25 cellular contexts compared by ENCODE assay signal in the genomic region with DNA sequence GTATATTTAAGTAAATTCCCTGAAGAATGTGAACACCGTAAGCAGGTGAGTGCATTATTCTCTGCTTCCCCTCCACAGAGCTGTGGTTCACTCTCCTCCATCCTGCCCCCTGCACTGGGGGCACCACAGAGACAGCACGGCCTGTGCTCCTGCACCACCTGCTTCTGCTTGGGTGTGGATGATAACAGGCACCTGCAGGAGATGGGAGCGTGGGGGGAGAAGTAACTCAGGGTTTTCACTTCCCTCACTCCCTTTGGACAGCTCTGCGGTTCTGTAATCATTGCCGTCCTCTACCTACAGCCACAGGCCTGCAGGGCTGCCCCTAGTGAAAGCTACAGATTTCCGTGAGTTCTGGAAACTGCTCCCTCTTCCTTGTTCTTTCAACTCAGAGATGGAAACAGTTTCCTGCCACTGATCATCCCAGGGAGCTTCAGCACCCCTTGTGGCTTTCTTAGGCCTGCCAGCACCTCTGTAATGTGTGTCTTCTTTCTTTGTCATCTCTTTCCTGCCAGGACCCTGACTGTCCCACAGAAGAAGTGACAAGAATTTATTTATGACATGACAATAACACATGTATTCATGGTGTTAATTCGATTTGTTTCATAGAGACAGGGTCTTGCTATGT. TPM values are rescaled to one million over a fixed set of nuclear protein-coding genes. Genes with fewer than 3 reads are reported as not detected.
DNase-seq lines count a peak whose midpoint lies in the region; ATAC-seq and TF ChIP-seq lines count a peak whose summit lies in the region.
"Had no signal": no experiment of that assay in that cellular context is flagged by ENCODE, and none has a peak within 500 bp of the region (broad histone marks: within the 10 kb centered on the region; RNA-seq: fewer than 3 reads in every experiment).

No MANE protein-coding gene starts in this region.

- no peaks in the 10 kb centered on the region for H3K4me1 ChIP-seq in esophagus muscularis mucosa
- H3K4me1 ChIP-seq: gastrocnemius medialis, SJSA1 had no signal

- H3K27me3 ChIP-seq in esophagus muscularis mucosa, result peaks cover 0 to 17% (median 2%) of the 10 kb centered on the region in 4 donors
- H3K27me3 ChIP-seq: SJSA1 had no signal

- H3K4me1 Mint-ChIP-seq in natural killer cell, result peaks cover 31 to 42% of the 10 kb centered on the region in 2 donors
- peaks cover 30 to 35% of the 10 kb centered on the region in 2 donors for H3K4me1 Mint-ChIP-seq in natural killer cell treated with Interleukin-12 subunit alpha and Interleukin-12 subunit beta and Interleukin-15 and Interleukin-18, amount 100 ng/mL, for 72 hours (ENCODE audit: low read depth in 2 of 2)
- peaks cover 33% of the 10 kb centered on the region for H3K4me1 Mint-ChIP-seq in T-helper 17 cell
- peaks cover 3% of the 10 kb centered on the region for H3K4me1 Mint-ChIP-seq in T-helper 2 cell treated with Interferon-gamma antibody and Interleukin-4, amounts not matched to agents 5 μg/mL and 100 μg/mL, for 36 hours (ENCODE audit: low read depth)
- H3K4me1 Mint-ChIP-seq: mesothelial cell of epicardium had no signal

- no peak overlapping the region for H3K4me3 Mint-ChIP-seq in natural killer cell
- H3K4me3 Mint-ChIP-seq in natural killer cell treated with Interleukin-12 subunit alpha and Interleukin-12 subunit beta and Interleukin-15 and Interleukin-18, amount 100 ng/mL, for 72 hours, result no peak overlapping the region
- no peak overlapping the region for H3K4me3 Mint-ChIP-seq in T-helper 17 cell
- no peak overlapping the region for H3K4me3 Mint-ChIP-seq in T-helper 2 cell treated with Interferon-gamma antibody and Interleukin-4, amounts not matched to agents 5 μg/mL and 100 μg/mL, for 36 hours
- H3K4me3 Mint-ChIP-seq: activated CD8-positive, alpha-beta memory T cell treated with anti-CD3 and anti-CD28 coated beads, Interleukin-2, amount 10 ng/mL, durations not matched to agents 7 days and 5 days; brain; mesothelial cell of epicardium had no signal

- 68% methylated on average over 7 of the region's 7 CpGs for WGBS in esophagus muscularis mucosa

- DNase-seq in natural killer cell, result no peak
- no peak for DNase-seq in natural killer cell treated with Interleukin-12 subunit alpha and Interleukin-12 subunit beta and Interleukin-15 and Interleukin-18, amount 100 ng/mL, for 72 hours (ENCODE audit: low spot score)
- DNase-seq in T-helper 17 cell, result no peak
- peak; percentile 47 for DNase-seq in esophagus muscularis mucosa (ENCODE audit: extremely low spot score)
- DNase-seq in anterior cingulate cortex (lab: John Stamatoyannopoulos, UW), result no peak
- DNase-seq in T-helper 2 cell treated with Interferon-gamma antibody and Interleukin-4, amounts not matched to agents 5 μg/mL and 100 μg/mL, for 36 hours (ENCODE audit: low spot score), result no peak
- DNase-seq in DMS153 (lab: John Stamatoyannopoulos, UW), result no peak
- DNase-seq: activated CD8-positive, alpha-beta memory T cell treated with anti-CD3 and anti-CD28 coated beads, Interleukin-2, amount 10 ng/mL, durations not matched to agents 7 days and 5 days; C1 segment of cervical spinal cord; gastrocnemius medialis; GM23248; left cardiac atrium; NCI-H1417 treated with DMSO at 0.1 percent for 48 hours; NCI-H2171; NCI-H526 treated with DMSO at 0.1 percent for 48 hours; OCI-M1; small intestine; stimulated activated CD4-positive, alpha-beta T cell treated with anti-CD3 and anti-CD28 coated beads, Interleukin-4, amount 100 ng/mL, for 24 hours had no signal

- H3K27me3 Mint-ChIP-seq in natural killer cell (ENCODE audit: low read depth in 2 of 2), result no peaks in the 10 kb centered on the region
- no peaks in the 10 kb centered on the region for H3K27me3 Mint-ChIP-seq in natural killer cell treated with Interleukin-12 subunit alpha and Interleukin-12 subunit beta and Interleukin-15 and Interleukin-18, amount 100 ng/mL, for 72 hours
- no peaks in the 10 kb centered on the region for H3K27me3 Mint-ChIP-seq in T-helper 17 cell
- H3K27me3 Mint-ChIP-seq in T-helper 2 cell treated with Interferon-gamma antibody and Interleukin-4, amounts not matched to agents 5 μg/mL and 100 μg/mL, for 36 hours (ENCODE audit: low read depth), result no peaks in the 10 kb centered on the region
- H3K27me3 Mint-ChIP-seq: activated CD8-positive, alpha-beta memory T cell treated with anti-CD3 and anti-CD28 coated beads, Interleukin-2, amount 10 ng/mL, durations not matched to agents 7 days and 5 days had no signal

- TF ChIP-seq CTCF in natural killer cell (IDR thresholded peaks at IDR 0.05) (no peak), esophagus muscularis mucosa (IDR thresholded peaks at IDR 0.05) (no peak)

- H3K36me3 ChIP-seq in esophagus muscularis mucosa, result no peaks in the 10 kb centered on the region
- H3K36me3 ChIP-seq: gastrocnemius medialis had no signal

- no peak overlapping the region for H3K4me3 ChIP-seq in esophagus muscularis mucosa
- H3K4me3 ChIP-seq: gastrocnemius medialis, GM23248, SJSA1 had no signal

- ATAC-seq in natural killer cell (no peak), T-helper 17 cell (no peak), GM18868 (IDR thresholded peaks at IDR 0.05; ENCODE audit: unreplicated experiment) (no peak)
- ATAC-seq in natural killer cell treated with Interleukin-12 subunit alpha and Interleukin-12 subunit beta and Interleukin-15 and Interleukin-18, amount 100 ng/mL, for 72 hours, result no peak
- ATAC-seq: activated CD8-positive, alpha-beta memory T cell treated with anti-CD3 and anti-CD28 coated beads, Interleukin-2, amount 10 ng/mL, durations not matched to agents 7 days and 5 days; gastrocnemius medialis; left cardiac atrium had no signal

- H3K9me3 Mint-ChIP-seq in natural killer cell, result no peaks in the 10 kb centered on the region
- H3K9me3 Mint-ChIP-seq in natural killer cell treated with Interleukin-12 subunit alpha and Interleukin-12 subunit beta and Interleukin-15 and Interleukin-18, amount 100 ng/mL, for 72 hours, result no peaks in the 10 kb centered on the region
- no peaks in the 10 kb centered on the region for H3K9me3 Mint-ChIP-seq in T-helper 2 cell treated with Interferon-gamma antibody and Interleukin-4, amounts not matched to agents 5 μg/mL and 100 μg/mL, for 36 hours
- H3K9me3 Mint-ChIP-seq: activated T-helper 2 cell treated with anti-CD3 and anti-CD28 coated beads, Interferon-gamma antibody, Interleukin-2, Interleukin-4, amounts not matched to agents 10 μg/mL and 5 μg/mL and 100 μg/mL, durations not matched to agents 14 hours and 24 hours and 36 hours; brain; mesothelial cell of epicardium had no signal

- H3K36me3 Mint-ChIP-seq in natural killer cell, result no peaks in the 10 kb centered on the region
- H3K36me3 Mint-ChIP-seq in natural killer cell treated with Interleukin-12 subunit alpha and Interleukin-12 subunit beta and Interleukin-15 and Interleukin-18, amount 100 ng/mL, for 72 hours, result no peaks in the 10 kb centered on the region
- H3K36me3 Mint-ChIP-seq in T-helper 17 cell (ENCODE audit: low read depth), result peaks cover under 1% of the 10 kb centered on the region
- H3K36me3 Mint-ChIP-seq in T-helper 2 cell treated with Interferon-gamma antibody and Interleukin-4, amounts not matched to agents 5 μg/mL and 100 μg/mL, for 36 hours (ENCODE audit: low read depth), result peaks cover 5% of the 10 kb centered on the region
- H3K36me3 Mint-ChIP-seq: brain, mesothelial cell of epicardium had no signal

- intact Hi-C loops in natural killer cell (cut with micrococcal nuclease), result no loop called here
- intact Hi-C loops in esophagus muscularis mucosa (cut with DNase I), result no loop called here

- no peak for TF ChIP-seq EP300 in esophagus muscularis mucosa (IDR thresholded peaks at IDR 0.05)

- H3K27ac ChIP-seq in esophagus muscularis mucosa (replicated peaks in 1 of 4), result no peak overlapping the region
- H3K27ac ChIP-seq: epithelial cell of prostate, gastrocnemius medialis, GM23248, SJSA1 had no signal

- TF ChIP-seq POLR2A in esophagus muscularis mucosa (IDR thresholded peaks at IDR 0.05; ENCODE audit: low read depth), result no peak

- H3K9me3 ChIP-seq in T-helper 17 cell (ENCODE audit: control insufficient read depth, low read length, poor library complexity, severe bottlenecking) (no peaks in the 10 kb centered on the region), esophagus muscularis mucosa (no peaks in the 10 kb centered on the region)
- H3K9me3 ChIP-seq: gastrocnemius medialis, SJSA1 had no signal

- peak overlapping the region; percentile 32 to 57 for H3K27ac Mint-ChIP-seq in natural killer cell
- H3K27ac Mint-ChIP-seq in natural killer cell treated with Interleukin-12 subunit alpha and Interleukin-12 subunit beta and Interleukin-15 and Interleukin-18, amount 100 ng/mL, for 72 hours, result no peak overlapping the region
- peak overlapping the region; percentile 77 for H3K27ac Mint-ChIP-seq in T-helper 17 cell
- no peak overlapping the region for H3K27ac Mint-ChIP-seq in T-helper 2 cell treated with Interferon-gamma antibody and Interleukin-4, amounts not matched to agents 5 μg/mL and 100 μg/mL, for 36 hours
- H3K27ac Mint-ChIP-seq: activated CD8-positive, alpha-beta memory T cell treated with anti-CD3 and anti-CD28 coated beads, Interleukin-2, amount 10 ng/mL, durations not matched to agents 7 days and 5 days; activated T-helper 2 cell treated with anti-CD3 and anti-CD28 coated beads, Interferon-gamma antibody, Interleukin-2, Interleukin-4, amounts not matched to agents 10 μg/mL and 5 μg/mL and 100 μg/mL, durations not matched to agents 14 hours and 24 hours and 36 hours; brain; mesothelial cell of epicardium had no signal

RNA-seq across cellular contexts. Expression of gene MICB, which starts 21.3 kb away (rescaled TPM):
- total RNA-seq in natural killer cell, result 10 to 100 TPM; 33.5 to 39.0 (median 37.6) TPM
- total RNA-seq in natural killer cell treated with Interleukin-12 subunit alpha and Interleukin-12 subunit beta and Interleukin-15 and Interleukin-18, amount 100 ng/mL, for 72 hours, result 10 to 100 TPM; 34.9 to 37.4 TPM
- total RNA-seq in T-helper 17 cell, result 10 to 100 TPM; 16.5 to 17.6 TPM
- 1 to 10 TPM in 2 of 4 donors, under 1 TPM in 2; 0.46 to 2.9 (median 1.7) TPM for total RNA-seq in esophagus muscularis mucosa

RNA-seq across cellular contexts. Expression of gene MCCD1, which starts 52.1 kb away (rescaled TPM):
- not detected for total RNA-seq in natural killer cell
- not detected for total RNA-seq in natural killer cell treated with Interleukin-12 subunit alpha and Interleukin-12 subunit beta and Interleukin-15 and Interleukin-18, amount 100 ng/mL, for 72 hours
- not detected for total RNA-seq in T-helper 17 cell
- not detected for total RNA-seq in esophagus muscularis mucosa
- total RNA-seq: activated CD8-positive, alpha-beta memory T cell treated with anti-CD3 and anti-CD28 coated beads, Interleukin-2, amount 10 ng/mL, durations not matched to agents 7 days and 5 days; activated T-helper 2 cell treated with anti-CD3 and anti-CD28 coated beads, Interferon-gamma antibody, Interleukin-2, Interleukin-4, amounts not matched to agents 10 μg/mL and 5 μg/mL and 100 μg/mL, durations not matched to agents 14 hours and 24 hours and 36 hours; gastrocnemius medialis; GM23248; left cardiac atrium; mesothelial cell of epicardium; SJSA1; T-helper 2 cell treated with Interferon-gamma antibody and Interleukin-4, amounts not matched to agents 100 ng/mL and 5 ng/mL, for 36 hours had no signal

Comparison
In these comparisons a context has a peak if more than half of its experiments do, and no peak if none do; other contexts are left out.
1. H3K27ac Mint-ChIP-seq: peak in natural killer cell (2 of 2) and T-helper 17 cell (single experiment); none in natural killer cell treated with Interleukin-12 subunit alpha and Interleukin-12 subunit beta and Interleukin-15 and Interleukin-18, amount 100 ng/mL, for 72 hours (0 of 2) and T-helper 2 cell treated with Interferon-gamma antibody and Interleukin-4, amounts not matched to agents 5 μg/mL and 100 μg/mL, for 36 hours (single experiment).
2. RNA of gene MICB, which starts 21.3 kb away (total RNA-seq): 33.5 to 39.0 TPM in natural killer cell, 34.9 to 37.4 TPM in natural killer cell treated with Interleukin-12 subunit alpha and Interleukin-12 subunit beta and Interleukin-15 and Interleukin-18, amount 100 ng/mL, for 72 hours and 16.5 to 17.6 TPM in T-helper 17 cell; 0.46 to 2.9 TPM in esophagus muscularis mucosa; every median in the first group is over 4 times any median in the second.